8 cellular contexts compared by ENCODE assay signal in the genomic region with DNA sequence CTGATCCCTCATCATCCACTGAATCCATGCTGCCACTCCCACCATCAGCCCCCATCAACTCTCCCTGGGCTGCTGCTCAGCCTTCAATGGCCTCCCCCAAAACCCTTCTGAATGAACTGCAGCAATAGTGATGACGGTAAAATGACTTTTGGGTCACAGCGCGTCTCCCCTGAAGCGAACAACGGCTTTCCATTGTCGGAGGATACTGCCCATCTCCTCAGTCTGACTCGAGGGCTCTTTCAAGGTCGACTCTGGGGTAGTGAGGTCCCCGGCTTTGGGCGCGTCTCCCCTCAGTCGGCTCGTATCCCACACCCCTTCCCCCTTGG. TPM values are rescaled to one million over a fixed set of nuclear protein-coding genes. Genes with fewer than 3 reads are reported as not detected.
A peak's percentile ranks its signal among the peaks of the same experiment; 100 is the strongest.
DNase-seq lines count a peak whose midpoint lies in the region; ATAC-seq lines count a peak whose summit lies in the region.

No MANE protein-coding gene starts in this region.

- peaks cover 27 to 28% of the 10 kb centered on the region in 2 donors for H3K4me1 Mint-ChIP-seq in immature natural killer cell

- ATAC-seq in activated naive CD4-positive, alpha-beta T cell treated with anti-CD3 and anti-CD28 coated beads, Interleukin-2, amount 50 U/mL, for 72 hours, result no peak
- ATAC-seq in GM19023 (IDR thresholded peaks at IDR 0.05; ENCODE audit: unreplicated experiment), result no peak

- H3K4me3 ChIP-seq in subcutaneous abdominal adipose tissue (ENCODE audit: low read depth in 1 of 5, low read length in 5 of 5), result peak overlapping the region; percentile 84 to 98 (median 94)

- peak overlapping the region; percentile 93 to 99 (median 99) for H3K4me3 Mint-ChIP-seq in immature natural killer cell

- DNase-seq in NCI-H1105 treated with DMSO at 0.1 percent for 48 hours (lab: John Stamatoyannopoulos, UW) (peak; percentile 40), NCI-H1105 (lab: John Stamatoyannopoulos, UW) (no peak), immature natural killer cell (no peak), NCI-H1436 treated with DMSO at 0.1 percent for 48 hours (lab: John Stamatoyannopoulos, UW) (no peak)
- no peak for DNase-seq in activated naive CD4-positive, alpha-beta T cell treated with anti-CD3 and anti-CD28 coated beads, Interleukin-2, amount 50 U/mL, for 72 hours (ENCODE audit: low spot score in 2 of 2)
- DNase-seq in stimulated activated CD4-positive, alpha-beta T cell treated with anti-CD3 and anti-CD28 coated beads, Interleukin-2, amount 100 ng/mL, for 48 hours, result no peak

- H3K27me3 Mint-ChIP-seq in immature natural killer cell (ENCODE audit: low read depth in 3 of 3), result peaks cover 0 to 7% (median 6%) of the 10 kb centered on the region in 3 donors

- no peaks in the 10 kb centered on the region for H3K9me3 Mint-ChIP-seq in activated naive CD4-positive, alpha-beta T cell treated with anti-CD3 and anti-CD28 coated beads, Interleukin-2, amount 50 U/mL, for 72 hours
- H3K9me3 Mint-ChIP-seq in immature natural killer cell, result no peaks in the 10 kb centered on the region

- no peaks in the 10 kb centered on the region for H3K9me3 ChIP-seq in subcutaneous abdominal adipose tissue (ENCODE audit: control insufficient read depth in 5 of 5, low read length in 5 of 5)

- H3K36me3 Mint-ChIP-seq in activated naive CD4-positive, alpha-beta T cell treated with anti-CD3 and anti-CD28 coated beads, Interleukin-2, amount 50 U/mL, for 72 hours, result peaks cover 12 to 20% of the 10 kb centered on the region in 2 donors
- H3K36me3 Mint-ChIP-seq in immature natural killer cell, result peaks cover 0 to 4% (median 0%) of the 10 kb centered on the region in 3 donors

- no peaks in the 10 kb centered on the region for H3K36me3 ChIP-seq in subcutaneous abdominal adipose tissue (ENCODE audit: control insufficient read depth in 5 of 5, insufficient read depth in 5 of 5, low read length in 5 of 5)

- H3K4me1 ChIP-seq in subcutaneous abdominal adipose tissue (ENCODE audit: control insufficient read depth in 5 of 5, insufficient read depth in 5 of 5, low read length in 5 of 5), result peaks cover 6 to 23% (median 19%) of the 10 kb centered on the region in 5 donors

- peak overlapping the region; percentile 92 to 99 for H3K27ac Mint-ChIP-seq in activated naive CD4-positive, alpha-beta T cell treated with anti-CD3 and anti-CD28 coated beads, Interleukin-2, amount 50 U/mL, for 72 hours
- peak overlapping the region; percentile 94 to 98 (median 95) for H3K27ac Mint-ChIP-seq in immature natural killer cell

- peaks cover 0 to 3% (median 0%) of the 10 kb centered on the region in 5 donors for H3K27me3 ChIP-seq in subcutaneous abdominal adipose tissue (ENCODE audit: control insufficient read depth in 5 of 5, insufficient read depth in 4 of 5, low read length in 5 of 5)

- peak overlapping the region; percentile 55 for H3K27ac ChIP-seq in subcutaneous abdominal adipose tissue (ENCODE audit: low read depth, low read length)

- H3K9ac ChIP-seq in subcutaneous abdominal adipose tissue (ENCODE audit: low read length in 5 of 5), result peak overlapping the region; percentile 81 to 92 (median 86)

RNA-seq across cellular contexts. Expression of a gene that starts 57.2 kb away (rescaled TPM):
- 10 to 100 TPM; 13.4 to 19.9 TPM for total RNA-seq in activated naive CD4-positive, alpha-beta T cell treated with anti-CD3 and anti-CD28 coated beads, Interleukin-2, amount 50 U/mL, for 72 hours
- polyA plus RNA-seq in immature natural killer cell, result 10 to 100 TPM; 31.4 to 98.7 (median 68.1) TPM
